In genomic region chr5:135186662-135187522, GRCh38 we compare ENCODE assay signal across 19 cellular contexts.
DNase-seq lines count a peak whose midpoint lies in the region; ATAC-seq, FAIRE-seq and TF ChIP-seq lines count a peak whose summit lies in the region.
"Had no signal": no experiment of that assay in that cellular context is flagged by ENCODE, and none has a peak within 500 bp of the region (broad histone marks: within the 10 kb centered on the region; RNA-seq: fewer than 3 reads in every experiment).

No MANE protein-coding gene starts in this region.

- TF ChIP-seq POLR2A in IMR-90 (IDR thresholded peaks at IDR 0.05; ENCODE audit: low read depth, low read length) = no peak

- H3K9me3 Mint-ChIP-seq in CD8-positive, alpha-beta memory T cell = no peaks in the 10 kb centered on the region
- H3K9me3 Mint-ChIP-seq: activated naive CD8-positive, alpha-beta T cell treated with anti-CD3 and anti-CD28 coated beads, Interleukin-2, amount 50 U/mL, for 24 hours; dendritic cell treated with granulocyte-macrophage colony-stimulating factor and Interleukin-4, amounts not matched to agents 40 ng/mL and 50 ng/mL, for 4 days; stimulated activated naive B cell treated with anti-CD40 and anti-IgM and Interleukin-4, amounts not matched to agents 10 μg/mL and 1 μg/mL and 100 μg/mL, for 72 hours had no signal

- WGBS in IMR-90 (ENCODE audit: extremely low coverage in 2 of 2, insufficient read length in 1 of 2), 2 experiments = no CpG with 5 or more reads among the region's 8 CpGs
- 100% methylated on average over 6 of the region's 8 CpGs for WGBS in mesenchymal stem cell
- WGBS in GM23248 (ENCODE audit: low coverage in 1 of 2, low lambda C conversion rate in 2 of 2, missing lambda C conversion rate in 2 of 2), 2 experiments = 74 to 80% methylated on average over 8 of the region's 8 CpGs

- H3K27me3 ChIP-seq in CD8-positive, alpha-beta memory T cell (ENCODE audit: insufficient read depth, low read length, poor library complexity, severe bottlenecking) = no peaks in the 10 kb centered on the region
- H3K27me3 ChIP-seq in IMR-90 (ENCODE audit: control insufficient read depth, insufficient read depth, low read length) (no peaks in the 10 kb centered on the region), mesenchymal stem cell (ENCODE audit: control insufficient read depth in 1 of 2, insufficient read depth in 1 of 2, low read length in 2 of 2) (peaks cover 0 to 8% of the 10 kb centered on the region in 2 experiments), GM23248 (replicated peaks; ENCODE audit: insufficient read depth) (peaks cover 44% of the 10 kb centered on the region)
- H3K27me3 ChIP-seq: gastrocnemius medialis, SJCRH30 had no signal

- H2BK15ac ChIP-seq in IMR-90 (ENCODE audit: low read depth, low read length) (no peak overlapping the region), mesenchymal stem cell (ENCODE audit: low read depth, poor library complexity, severe bottlenecking) (no peak overlapping the region)

- no peak for TF ChIP-seq CTCF in IMR-90 (conservative IDR thresholded peaks at IDR 0.05; ENCODE audit: low read depth, low read length)

- H3K36me3 ChIP-seq in CD8-positive, alpha-beta memory T cell (ENCODE audit: insufficient read depth, low read length) = no peaks in the 10 kb centered on the region
- H3K36me3 ChIP-seq in IMR-90 (ENCODE audit: control insufficient read depth, insufficient read depth, low read length) (no peaks in the 10 kb centered on the region), mesenchymal stem cell (ENCODE audit: control insufficient read depth in 1 of 2, insufficient read depth in 2 of 2, low read depth in 1 of 2, low read length in 2 of 2) (no peaks in the 10 kb centered on the region), GM23248 (ENCODE audit: low read depth) (no peaks in the 10 kb centered on the region)
- H3K36me3 ChIP-seq: BLaER1, gastrocnemius medialis, SJCRH30, WERI-Rb-1 had no signal

- no peaks in the 10 kb centered on the region for H3K9me3 ChIP-seq in CD8-positive, alpha-beta memory T cell (ENCODE audit: low read length)
- H3K9me3 ChIP-seq in IMR-90 (ENCODE audit: control insufficient read depth, insufficient read depth, low read length) (no peaks in the 10 kb centered on the region), mesenchymal stem cell (ENCODE audit: control insufficient read depth, low read length) (peaks cover 3% of the 10 kb centered on the region), GM23248 (ENCODE audit: low read depth) (no peaks in the 10 kb centered on the region)
- H3K9me3 ChIP-seq: gastrocnemius medialis, SJCRH30 had no signal

- H4K8ac ChIP-seq in IMR-90 (ENCODE audit: low read depth in 2 of 2, low read length in 2 of 2) (no peak overlapping the region), mesenchymal stem cell (ENCODE audit: low read length) (no peak overlapping the region)

- H3K27ac Mint-ChIP-seq in CD8-positive, alpha-beta memory T cell = no peak overlapping the region
- H3K27ac Mint-ChIP-seq: activated naive CD8-positive, alpha-beta T cell treated with anti-CD3 and anti-CD28 coated beads, Interleukin-2, amount 50 U/mL, for 24 hours; dendritic cell treated with granulocyte-macrophage colony-stimulating factor and Interleukin-4, amounts not matched to agents 40 ng/mL and 50 ng/mL, for 4 days; stimulated activated naive B cell treated with anti-CD40 and anti-IgM and Interleukin-4, amounts not matched to agents 10 μg/mL and 1 μg/mL and 100 μg/mL, for 72 hours had no signal

- H3K14ac ChIP-seq in IMR-90 (replicated peaks; ENCODE audit: low read depth, low read length) (0 out of 2 replicates have a peak overlapping the region, but pooled peaks have one; percentile 1), mesenchymal stem cell (ENCODE audit: low read length in 2 of 2) (no peak overlapping the region)

- in situ Hi-C loops in IMR-90 (cut with MboI; ENCODE audit: low sequenced_read_pairs) = no loop called here
- in situ Hi-C loops in GM23248 (cut with MboI) = no loop called here
- in situ Hi-C loops in KBM-7 (cut with MboI; ENCODE audit: low pct_unique_long_range_greater_than_20kb, low sequenced_read_pairs) = no loop called here

- DNase-seq in CD8-positive, alpha-beta memory T cell = no peak
- DNase-seq in IMR-90 (peak; percentile 33), amniotic stem cell (lab: John Stamatoyannopoulos, UW) (peak; percentile 36), mesenchymal stem cell (peak; percentile 9), GM23248 (no peak), frontal cortex (ENCODE audit: low spot score in 2 of 2) (no peak), cardiac septum (ENCODE audit: low spot score) (no peak), KBM-7 (no peak)
- DNase-seq: activated naive CD8-positive, alpha-beta T cell treated with anti-CD3 and anti-CD28 coated beads, Interleukin-2, amount 50 U/mL, for 24 hours; gastrocnemius medialis; NCI-H1048; SJCRH30; stimulated activated CD4-positive, alpha-beta T cell treated with anti-CD3 and anti-CD28 coated beads, Interleukin-4, amount 100 ng/mL, for 4 hours; stimulated activated naive B cell treated with anti-CD40 and anti-IgM and Interleukin-4, amounts not matched to agents 10 μg/mL and 1 μg/mL and 100 μg/mL, for 72 hours; WERI-Rb-1 had no signal

- peak overlapping the region; percentile 51 for H3K27ac ChIP-seq in CD8-positive, alpha-beta memory T cell (ENCODE audit: low read depth, low read length)
- H3K27ac ChIP-seq in IMR-90 (ENCODE audit: insufficient read depth, low read length) = no peak overlapping the region
- no peak overlapping the region for H3K27ac ChIP-seq in mesenchymal stem cell (ENCODE audit: low read length, poor library complexity, severe bottlenecking)
- H3K27ac ChIP-seq in GM23248 = no peak overlapping the region
- H3K27ac ChIP-seq: BLaER1, gastrocnemius medialis, SJCRH30, WERI-Rb-1 had no signal

- H3K9me2 ChIP-seq in GM23248 (ENCODE audit: insufficient read depth) = no peaks in the 10 kb centered on the region

- no peak overlapping the region; the same call in 1 of the 2 replicates for H2BK20ac ChIP-seq in IMR-90 (ENCODE audit: low read depth, low read length)

- H2AFZ ChIP-seq in IMR-90 (replicated peaks; ENCODE audit: low read length, poor library complexity) (no peak overlapping the region), mesenchymal stem cell (ENCODE audit: low read depth, low read length) (no peak overlapping the region), GM23248 (no peak overlapping the region)

- H3K4me1 Mint-ChIP-seq in CD8-positive, alpha-beta memory T cell = peaks cover 0 to 7% (median 0%) of the 10 kb centered on the region in 3 donors

- H3K4me3 ChIP-seq in CD8-positive, alpha-beta memory T cell (ENCODE audit: low read length) = no peak overlapping the region
- H3K4me3 ChIP-seq in IMR-90 (ENCODE audit: insufficient read depth, low read depth, low read length) (no peak overlapping the region), mesenchymal stem cell (ENCODE audit: insufficient read depth in 1 of 2, low read depth in 1 of 2, low read length in 2 of 2) (no peak overlapping the region), GM23248 (no peak overlapping the region)
- H3K4me3 ChIP-seq: BLaER1, gastrocnemius medialis, SJCRH30 had no signal

- POLR2A ChIA-PET in CD8-positive, alpha-beta memory T cell (lab: Charles Lee) = no interaction called here
- POLR2A ChIA-PET in IMR-90 (lab: Charles Lee; ENCODE audit: unreplicated experiment) = interaction anchor here (0.8 kb wide), 1 partner anchor 7 kb away, joined by 3 read pairs; no protein-coding TSS in a partner anchor

- no peak overlapping the region for H2BK12ac ChIP-seq in mesenchymal stem cell (ENCODE audit: low read length in 2 of 2)

- TF ChIP-seq RAD21 in IMR-90 (IDR thresholded peaks at IDR 0.05; ENCODE audit: low read length) = peak; percentile 26; the same call in 1 of the 2 replicates

- H2AK5ac ChIP-seq in IMR-90 (ENCODE audit: low read depth, low read length) (no peak overlapping the region), mesenchymal stem cell (ENCODE audit: low read length, severe bottlenecking) (no peak overlapping the region)

- H3K18ac ChIP-seq in IMR-90 (ENCODE audit: low read depth, low read length) (no peak overlapping the region), mesenchymal stem cell (ENCODE audit: low read depth in 1 of 2, low read length in 2 of 2) (no peak overlapping the region)

- intact Hi-C loops in IMR-90 (cut with micrococcal nuclease) = loop anchor here (5.0 kb wide), 1 partner anchor 50 kb away; no protein-coding TSS in a partner anchor
- intact Hi-C loops in cardiac septum (cut with DNase I) = no loop called here

- H3K4me3 Mint-ChIP-seq in CD8-positive, alpha-beta memory T cell = no peak overlapping the region
- H3K4me3 Mint-ChIP-seq: activated naive CD8-positive, alpha-beta T cell treated with anti-CD3 and anti-CD28 coated beads, Interleukin-2, amount 50 U/mL, for 24 hours; dendritic cell treated with granulocyte-macrophage colony-stimulating factor and Interleukin-4, amounts not matched to agents 40 ng/mL and 50 ng/mL, for 4 days; stimulated activated naive B cell treated with anti-CD40 and anti-IgM and Interleukin-4, amounts not matched to agents 10 μg/mL and 1 μg/mL and 100 μg/mL, for 72 hours had no signal

- FAIRE-seq in frontal cortex (lab: Jason Lieb, UNC) = no peak
- FAIRE-seq: GM19239, islet of Langerhans had no signal

- H3K23ac ChIP-seq in IMR-90 (ENCODE audit: low read depth, low read length) (no peak overlapping the region), mesenchymal stem cell (ENCODE audit: low read length in 2 of 2) (no peak overlapping the region)

- H2BK120ac ChIP-seq in IMR-90 (ENCODE audit: low read depth, low read length) (no peak overlapping the region), mesenchymal stem cell (ENCODE audit: low read depth, low read length) (no peak overlapping the region)

- H4K91ac ChIP-seq in IMR-90 (ENCODE audit: insufficient read depth, low read depth, low read length) (no peak overlapping the region), mesenchymal stem cell (ENCODE audit: low read length) (no peak overlapping the region)

- H2BK5ac ChIP-seq in IMR-90 (ENCODE audit: low read depth, low read length, poor library complexity, severe bottlenecking) (no peak overlapping the region), mesenchymal stem cell (ENCODE audit: low read depth, low read length, poor library complexity, severe bottlenecking) (no peak overlapping the region)

- no peak overlapping the region for H3K4ac ChIP-seq in IMR-90 (ENCODE audit: low read depth, low read length)
- H3K4ac ChIP-seq in mesenchymal stem cell (ENCODE audit: low read depth in 1 of 2, low read length in 2 of 2) = no peak overlapping the region

- dilution Hi-C loops in IMR-90 (cut with HindIII; ENCODE audit: low sequenced_read_pairs, unreplicated experiment) = no loop called here

- CTCF ChIA-PET in CD8-positive, alpha-beta memory T cell (lab: Charles Lee) = no interaction called here
- CTCF ChIA-PET in IMR-90 (lab: Yijun Ruan, JAX) = interaction anchor here (0.5 to 1.2 kb wide), 2 partner anchors 22 to 87 kb away, joined by 3 read pairs; no protein-coding TSS in a partner anchor

- no TSS peak for BruUV-seq in IMR-90 (replicated peaks; lab: Mats Ljungman, UMichigan)

- H3K4me1 ChIP-seq in CD8-positive, alpha-beta memory T cell (ENCODE audit: insufficient read depth, low read length) = no peaks in the 10 kb centered on the region
- peaks cover 10% of the 10 kb centered on the region; the same call in 1 of the 2 replicates for H3K4me1 ChIP-seq in IMR-90 (ENCODE audit: control insufficient read depth, insufficient read depth, low read length)
- H3K4me1 ChIP-seq in mesenchymal stem cell (ENCODE audit: control insufficient read depth, insufficient read depth, low read depth, low read length) = peaks cover 8% of the 10 kb centered on the region
- no peaks in the 10 kb centered on the region for H3K4me1 ChIP-seq in GM23248 (ENCODE audit: insufficient read depth)

- H3K9ac ChIP-seq in IMR-90 (ENCODE audit: low read depth, low read length) (no peak overlapping the region), mesenchymal stem cell (ENCODE audit: low read length) (no peak overlapping the region), GM23248 (no peak overlapping the region)
- H3K9ac ChIP-seq: BLaER1 had no signal

- no peak for ATAC-seq in IMR-90 (ENCODE audit: low read depth)
- ATAC-seq: activated naive CD8-positive, alpha-beta T cell treated with anti-CD3 and anti-CD28 coated beads, Interleukin-2, amount 50 U/mL, for 24 hours; gastrocnemius medialis; stimulated activated naive B cell treated with anti-CD40 and anti-IgM and Interleukin-4, amounts not matched to agents 10 μg/mL and 1 μg/mL and 100 μg/mL, for 72 hours had no signal

- H3K27me3 Mint-ChIP-seq in CD8-positive, alpha-beta memory T cell = peaks cover 12 to 38% of the 10 kb centered on the region in 2 donors

- H2AK9ac ChIP-seq in IMR-90 (replicated peaks; ENCODE audit: low read depth, low read length, poor library complexity) = no peak overlapping the region

- H3K4me2 ChIP-seq in IMR-90 (ENCODE audit: low read depth, low read length) = no peak overlapping the region
- no peak overlapping the region for H3K4me2 ChIP-seq in mesenchymal stem cell (ENCODE audit: low read length, poor library complexity, severe bottlenecking)
- H3K4me2 ChIP-seq in GM23248 (ENCODE audit: unreplicated experiment) = no peak overlapping the region
- H3K4me2 ChIP-seq: BLaER1 had no signal

- H4K5ac ChIP-seq in IMR-90 (ENCODE audit: low read depth, low read length) = no peak overlapping the region; the same call in 1 of the 2 replicates

- H3K36me3 Mint-ChIP-seq in CD8-positive, alpha-beta memory T cell = no peaks in the 10 kb centered on the region
- H3K36me3 Mint-ChIP-seq: stimulated activated naive B cell treated with anti-CD40 and anti-IgM and Interleukin-4, amounts not matched to agents 10 μg/mL and 1 μg/mL and 100 μg/mL, for 72 hours had no signal

- H3K79me1 ChIP-seq in IMR-90 (ENCODE audit: low read depth in 1 of 2, low read length in 2 of 2) (0 out of 4 replicates have a peak, but pooled peaks cover 0 to 3% of the 10 kb centered on the region in 2 experiments), mesenchymal stem cell (replicated peaks; ENCODE audit: low read length, poor library complexity, severe bottlenecking) (no peaks in the 10 kb centered on the region)

- no peaks in the 10 kb centered on the region for H3K9me1 ChIP-seq in IMR-90 (ENCODE audit: insufficient read depth, low read length)

- no peaks in the 10 kb centered on the region for H4K20me1 ChIP-seq in IMR-90 (ENCODE audit: insufficient read depth, low read length)
- no peaks in the 10 kb centered on the region for H4K20me1 ChIP-seq in GM23248 (ENCODE audit: insufficient read depth)
- H4K20me1 ChIP-seq: BLaER1 had no signal

- H3K56ac ChIP-seq in IMR-90 (ENCODE audit: extremely low read depth, insufficient read depth, low read length) = no peak overlapping the region

- H3F3A ChIP-seq in GM23248 (ENCODE audit: insufficient read depth) = no peaks in the 10 kb centered on the region

- no peaks in the 10 kb centered on the region for H3K79me2 ChIP-seq in GM23248 (ENCODE audit: insufficient read depth)

Comparison
In these comparisons a context has a peak if more than half of its experiments do, and no peak if none do; other contexts are left out.
1. DNase-seq: peak in IMR-90 (single experiment), amniotic stem cell (single experiment) and mesenchymal stem cell (single experiment); none in CD8-positive, alpha-beta memory T cell (0 of 5), GM23248 (single experiment), frontal cortex (0 of 2), cardiac septum (single experiment) and KBM-7 (single experiment).